ENCODE assay signal across 27 cellular contexts in genomic region chr18:12479982-12480381, GRCh38.
"Had no signal": no experiment of that assay in that cellular context is flagged by ENCODE, and none has a peak within 500 bp of the region (broad histone marks: within the 10 kb centered on the region; RNA-seq: fewer than 3 reads in every experiment).

No MANE protein-coding gene starts in this region.

- ATAC-seq: natural killer cell; psoas muscle; right cardiac atrium; right lobe of liver; stimulated activated memory B cell treated with anti-CD40 and anti-IgM and Interleukin-4, amounts not matched to agents 10 μg/mL and 1 μg/mL and 100 μg/mL, for 72 hours had no signal

- H3K27me3 Mint-ChIP-seq: progenitor cell of endocrine pancreas; stimulated activated memory B cell treated with anti-CD40 and anti-IgM and Interleukin-4, amounts not matched to agents 10 μg/mL and 1 μg/mL and 100 μg/mL, for 72 hours; stimulated activated naive CD8-positive, alpha-beta T cell treated with anti-CD3 and anti-CD28 coated beads, Interleukin-15, Interleukin-2, amounts not matched to agents 100 ng/mL and 50 ng/mL, for 24 hours had no signal

- H3K4me3 Mint-ChIP-seq: natural killer cell; nephron; neural progenitor cell; stimulated activated memory B cell treated with anti-CD40 and anti-IgM and Interleukin-4, amounts not matched to agents 10 μg/mL and 1 μg/mL and 100 μg/mL, for 72 hours; stimulated activated naive CD8-positive, alpha-beta T cell treated with anti-CD3 and anti-CD28 coated beads, Interleukin-15, Interleukin-2, amounts not matched to agents 100 ng/mL and 50 ng/mL, for 24 hours had no signal

- H3K4me2 ChIP-seq: neural progenitor cell had no signal

- H3K27me3 ChIP-seq: neural progenitor cell, ovary, right lobe of liver, sigmoid colon, stomach, thyroid gland, tibial nerve, upper lobe of left lung, vagina had no signal

- H2AFZ ChIP-seq: neural progenitor cell, parathyroid adenoma had no signal

- H3K79me2 ChIP-seq: parathyroid adenoma had no signal

- H3K27ac Mint-ChIP-seq: natural killer cell; nephron; neural progenitor cell; progenitor cell of endocrine pancreas; stimulated activated memory B cell treated with anti-CD40 and anti-IgM and Interleukin-4, amounts not matched to agents 10 μg/mL and 1 μg/mL and 100 μg/mL, for 72 hours; stimulated activated naive CD8-positive, alpha-beta T cell treated with anti-CD3 and anti-CD28 coated beads, Interleukin-15, Interleukin-2, amounts not matched to agents 100 ng/mL and 50 ng/mL, for 24 hours had no signal

- H3K27ac ChIP-seq: neural progenitor cell, ovary, parathyroid adenoma, psoas muscle, right lobe of liver, sigmoid colon, stomach, thoracic aorta, thyroid gland, tibial nerve, upper lobe of left lung, vagina had no signal

- H3K4me3 ChIP-seq: neural progenitor cell, ovary, psoas muscle, right lobe of liver, sigmoid colon, stomach, thoracic aorta, thyroid gland, tibial nerve, upper lobe of left lung, vagina had no signal

- H3K36me3 Mint-ChIP-seq: natural killer cell; stimulated activated memory B cell treated with anti-CD40 and anti-IgM and Interleukin-4, amounts not matched to agents 10 μg/mL and 1 μg/mL and 100 μg/mL, for 72 hours had no signal

- DNase-seq: natural killer cell; occipital lobe; ovary; posterior cingulate gyrus; psoas muscle; right cardiac atrium; right lobe of liver; sigmoid colon; small intestine; stimulated activated CD4-positive, alpha-beta T cell treated with anti-CD3 and anti-CD28 coated beads, Interleukin-1b, Interleukin-23, amount 100 ng/mL, for 48 hours; stimulated activated CD4-positive, alpha-beta T cell treated with anti-CD3 and anti-CD28 coated beads, Interleukin-4, amount 100 ng/mL, for 1 hour; stimulated activated CD4-positive, alpha-beta T cell treated with anti-CD3 and anti-CD28 coated beads, Interleukin-4, amount 100 ng/mL, for 4 hours; stimulated activated CD8-positive, alpha-beta memory T cell treated with anti-CD3 and anti-CD28 coated beads, Interleukin-4, amount 100 ng/mL, for 48 hours; stimulated activated naive CD4-positive, alpha-beta T cell treated with Interleukin-2 at 50 U/mL for 16 hours; stomach; thyroid gland; trophoblast cell; upper lobe of left lung had no signal

- H3K4me1 Mint-ChIP-seq: nephron; stimulated activated memory B cell treated with anti-CD40 and anti-IgM and Interleukin-4, amounts not matched to agents 10 μg/mL and 1 μg/mL and 100 μg/mL, for 72 hours had no signal

- H3K9me3 Mint-ChIP-seq: natural killer cell; nephron; neural progenitor cell; stimulated activated memory B cell treated with anti-CD40 and anti-IgM and Interleukin-4, amounts not matched to agents 10 μg/mL and 1 μg/mL and 100 μg/mL, for 72 hours; stimulated activated naive CD8-positive, alpha-beta T cell treated with anti-CD3 and anti-CD28 coated beads, Interleukin-15, Interleukin-2, amounts not matched to agents 100 ng/mL and 50 ng/mL, for 24 hours had no signal

- H3K4me1 ChIP-seq: psoas muscle, right lobe of liver, sigmoid colon, stomach, thyroid gland, tibial nerve, upper lobe of left lung, vagina had no signal

- H3K36me3 ChIP-seq: neural progenitor cell, ovary, right lobe of liver, thyroid gland had no signal
